In the genomic region with DNA sequence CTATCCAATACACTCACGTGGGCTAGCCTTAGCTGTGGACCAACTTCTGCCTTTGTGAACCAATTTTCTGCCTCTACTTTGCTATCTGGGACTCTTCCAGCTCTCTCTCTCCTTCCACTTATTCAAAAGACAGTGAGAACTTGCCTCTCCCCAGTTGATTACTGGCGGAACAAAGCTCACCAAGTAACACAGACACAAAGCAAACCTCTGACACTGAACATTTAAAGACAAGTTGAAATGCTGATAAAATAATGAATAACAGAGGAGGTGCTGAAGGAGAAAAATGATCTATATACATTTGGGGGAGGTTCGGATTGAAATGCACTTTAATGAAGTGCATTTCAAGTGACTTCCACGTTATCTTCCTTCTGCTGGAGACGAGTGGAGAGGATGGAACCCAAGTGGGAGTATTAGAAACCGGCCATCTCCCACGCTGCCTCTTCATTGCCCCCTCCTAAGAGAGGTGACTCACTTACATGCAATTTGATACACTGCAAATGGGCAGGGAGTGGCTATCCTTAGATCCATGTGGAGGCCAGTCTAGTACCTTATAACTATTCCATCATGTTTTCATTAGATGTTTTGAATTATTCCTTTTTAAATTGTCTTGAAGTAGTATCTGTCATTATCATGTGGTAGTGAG, we compare ENCODE assay signal across 12 cellular contexts. TPM values are rescaled to one million over a fixed set of nuclear protein-coding genes. Genes with fewer than 3 reads are reported as not detected.
A peak's percentile ranks its signal among the peaks of the same experiment; 100 is the strongest.
DNase-seq lines count a peak whose midpoint lies in the region; ATAC-seq and TF ChIP-seq lines count a peak whose summit lies in the region.
"Had no signal": no experiment of that assay in that cellular context is flagged by ENCODE, and none has a peak within 500 bp of the region (broad histone marks: within the 10 kb centered on the region; RNA-seq: fewer than 3 reads in every experiment).

No MANE protein-coding gene starts in this region.

- H3K27me3 ChIP-seq in AG04450 (ENCODE audit: control insufficient read depth, insufficient read depth, low read length), result no peaks in the 10 kb centered on the region

- in situ Hi-C loops in astrocyte of the cerebellum (cut with HindIII; ENCODE audit: low sequenced_read_pairs), result loop anchor here (10.0 kb wide), 1 partner anchor 55 kb away; no protein-coding TSS in a partner anchor

- peaks cover 25% of the 10 kb centered on the region for H3K36me3 Mint-ChIP-seq in HFFc6 (ENCODE audit: low read depth)

- H3K4me3 ChIP-seq in AG04450 (ENCODE audit: low read depth, low read length) (no peak overlapping the region), astrocyte of the cerebellum (ENCODE audit: low read depth, low read length) (no peak overlapping the region)
- H3K4me3 ChIP-seq: suprapubic skin had no signal

- TF ChIP-seq CTCF in AG04450 (IDR thresholded peaks at IDR 0.05; ENCODE audit: low read depth, low read length) (no peak), HFFc6 (IDR thresholded peaks at IDR 0.05) (no peak), astrocyte of the cerebellum (IDR thresholded peaks at IDR 0.05; ENCODE audit: low read depth, low read length, missing control alignments) (no peak)

- H3K9me3 Mint-ChIP-seq in HFFc6, result peaks cover 16% of the 10 kb centered on the region

- H3K27ac Mint-ChIP-seq in HFFc6, result peak overlapping the region; percentile 83
- H3K27ac Mint-ChIP-seq: activated CD8-positive, alpha-beta T cell treated with anti-CD3 and anti-CD28 coated beads for 36 hours had no signal

- H3K27ac ChIP-seq in AG04450 (ENCODE audit: low read depth, low read length), result peak overlapping the region; percentile 58
- H3K27ac ChIP-seq: suprapubic skin had no signal

- H3K27me3 Mint-ChIP-seq in HFFc6 (ENCODE audit: insufficient read depth), result no peaks in the 10 kb centered on the region

- H3K4me1 Mint-ChIP-seq in HFFc6 (ENCODE audit: low read depth), result peaks cover 39% of the 10 kb centered on the region

- no peak for ATAC-seq in GM18861 (IDR thresholded peaks at IDR 0.05; ENCODE audit: unreplicated experiment)
- ATAC-seq: activated CD8-positive, alpha-beta T cell treated with anti-CD3 and anti-CD28 coated beads for 36 hours had no signal

- CTCF ChIA-PET in AG04450 (lab: Charles Lee), result interaction anchor here (1.2 kb wide), 1 partner anchor 34 kb away, joined by 4 read pairs; no protein-coding TSS in a partner anchor

- peak overlapping the region; percentile 61 for H3K4me3 Mint-ChIP-seq in HFFc6
- H3K4me3 Mint-ChIP-seq: activated CD8-positive, alpha-beta T cell treated with anti-CD3 and anti-CD28 coated beads for 36 hours had no signal

- peaks cover 7% of the 10 kb centered on the region; the same call in 1 of the 2 replicates for H3K9me3 ChIP-seq in AG04450 (ENCODE audit: control insufficient read depth, insufficient read depth, low read length)
- H3K9me3 ChIP-seq: suprapubic skin had no signal

- POLR2A ChIA-PET in AG04450 (lab: Yijun Ruan, JAX), result interaction anchor here (0.6 kb wide), 2 partner anchors 40 to 50 kb away, joined by 3 read pairs; no protein-coding TSS in a partner anchor

- DNase-seq in AG04450 (ENCODE audit: low read depth, low spot score), result no peak
- peak; percentile 76 for DNase-seq in HFFc6
- DNase-seq in astrocyte of the cerebellum (ENCODE audit: low read depth), result peak; percentile 49
- peak; percentile 92 for DNase-seq in kidney glomerular epithelial cell (lab: John Stamatoyannopoulos, UW)
- no peak for DNase-seq in activated gamma-delta T cell (lab: John Stamatoyannopoulos, UW)
- DNase-seq in NOMO-1 treated with DMSO at 0.1 percent for 48 hours (lab: John Stamatoyannopoulos, UW; ENCODE audit: unreplicated experiment), result no peak
- no peak for DNase-seq in AML-193 (lab: John Stamatoyannopoulos, UW)
- DNase-seq: activated CD8-positive, alpha-beta T cell treated with anti-CD3 and anti-CD28 coated beads for 36 hours; MV-4-11; SHP77 had no signal

RNA-seq across cellular contexts. Expression of a gene that starts 6.1 kb away (rescaled TPM):
- polyA plus RNA-seq in AG04450 (2011; rRNA removed), result 5.2 and 8.4 TPM in 2 replicates
- polyA minus RNA-seq in AG04450 (2011; rRNA and poly(A)+ RNA removed), result 7.8 and 11.5 TPM in 2 replicates
- total RNA-seq in HFFc6 (2021; fragmentation: NEBNext Ultra II Directional; extraction: Animal tissue kit (Norgen Biotek cat#: 25700)), result 10 to 100 TPM; 40.2 to 46.1 (median 41.9) TPM
- total RNA-seq: activated CD8-positive, alpha-beta T cell treated with anti-CD3 and anti-CD28 coated beads for 36 hours had no signal

Comparison
In these comparisons a context has a peak if more than half of its experiments do, and no peak if none do; other contexts are left out.
1. DNase-seq: peak in HFFc6 (single experiment), astrocyte of the cerebellum (single experiment) and kidney glomerular epithelial cell (single experiment); none in AG04450 (single experiment), activated gamma-delta T cell (single experiment), NOMO-1 treated with DMSO at 0.1 percent for 48 hours (single experiment) and AML-193 (0 of 2).